In genomic region chr4:176479745-176480144, GRCh38 we compare ENCODE assay signal across 20 cellular contexts.
A peak's percentile ranks its signal among the peaks of the same experiment; 100 is the strongest.
DNase-seq lines count a peak whose midpoint lies in the region; ATAC-seq and TF ChIP-seq lines count a peak whose summit lies in the region.
"Had no signal": no experiment of that assay in that cellular context is flagged by ENCODE, and none has a peak within 500 bp of the region (broad histone marks: within the 10 kb centered on the region; RNA-seq: fewer than 3 reads in every experiment).

No MANE protein-coding gene starts in this region.

- H3K27ac Mint-ChIP-seq in glutamatergic neuron (ENCODE audit: unreplicated experiment) = no peak overlapping the region
- H3K27ac Mint-ChIP-seq: CD8-positive, alpha-beta memory T cell had no signal

- no peaks in the 10 kb centered on the region for H3K27me3 Mint-ChIP-seq in glutamatergic neuron (ENCODE audit: unreplicated experiment)
- H3K27me3 Mint-ChIP-seq: CD8-positive, alpha-beta memory T cell had no signal

- no peak for TF ChIP-seq CTCF in glutamatergic neuron (IDR thresholded peaks at IDR 0.05; ENCODE audit: partially characterized antibody, unreplicated experiment)

- H3K4me3 Mint-ChIP-seq in glutamatergic neuron (ENCODE audit: unreplicated experiment) = no peak overlapping the region
- H3K4me3 Mint-ChIP-seq: CD8-positive, alpha-beta memory T cell had no signal

- peak; percentile 46 for ATAC-seq in GM18511 (IDR thresholded peaks at IDR 0.05; ENCODE audit: unreplicated experiment)
- peak; percentile 58 for ATAC-seq in GM21360 (IDR thresholded peaks at IDR 0.05; ENCODE audit: unreplicated experiment)
- ATAC-seq in HG02870 (IDR thresholded peaks at IDR 0.05; ENCODE audit: unreplicated experiment) = peak; percentile 61
- ATAC-seq in HG03565 (IDR thresholded peaks at IDR 0.05; ENCODE audit: unreplicated experiment) = peak; percentile 46
- ATAC-seq: HCT116 had no signal

- H3K36me3 Mint-ChIP-seq in glutamatergic neuron (ENCODE audit: unreplicated experiment) = no peaks in the 10 kb centered on the region
- H3K36me3 Mint-ChIP-seq: CD8-positive, alpha-beta memory T cell had no signal

- no peak for DNase-seq in amniotic stem cell (lab: John Stamatoyannopoulos, UW)
- DNase-seq in activated gamma-delta T cell treated with Interleukin-2 at 50 U/mL for 16 hours = no peak
- DNase-seq in cerebellar nuclear complex (lab: John Stamatoyannopoulos, UW) = no peak
- no peak for DNase-seq in glutamatergic neuron
- DNase-seq: activated CD8-positive, alpha-beta memory T cell treated with anti-CD3 and anti-CD28 coated beads for 24 hours; adrenal gland; CD8-positive, alpha-beta memory T cell; dermis blood vessel endothelial cell; DMS79; hippocampal formation; islet precursor cell; KBM-7; NCI-H2029 treated with DMSO at 0.1 percent for 48 hours; NCI-H524; SHP77 treated with DMSO at 0.1 percent for 48 hours had no signal

- no peaks in the 10 kb centered on the region for H3K9me3 Mint-ChIP-seq in glutamatergic neuron (ENCODE audit: unreplicated experiment)

- H3K4me1 Mint-ChIP-seq in glutamatergic neuron (ENCODE audit: low read depth, unreplicated experiment) = no peaks in the 10 kb centered on the region
- H3K4me1 Mint-ChIP-seq: CD8-positive, alpha-beta memory T cell had no signal
